ENCODE assay signal across 15 cellular contexts in genomic region chr15:57156210-57156887, GRCh38.
DNase-seq lines count a peak whose midpoint lies in the region; ATAC-seq, FAIRE-seq and TF ChIP-seq lines count a peak whose summit lies in the region.
"Had no signal": no experiment of that assay in that cellular context is flagged by ENCODE, and none has a peak within 500 bp of the region (broad histone marks: within the 10 kb centered on the region; RNA-seq: fewer than 3 reads in every experiment).

No MANE protein-coding gene starts in this region.

- H3K4me1 Mint-ChIP-seq in activated T-cell treated with anti-CD3 and anti-CD28 coated beads, Interleukin-2, amount 50 U/mL, for 72 hours (ENCODE audit: low read depth) = peaks cover 14% of the 10 kb centered on the region

- peaks cover 0 to 7% of the 10 kb centered on the region in 2 donors for H3K36me3 ChIP-seq in gastroesophageal sphincter
- H3K36me3 ChIP-seq in psoas muscle (ENCODE audit: insufficient read depth in 1 of 2, low read depth in 1 of 2) = no peaks in the 10 kb centered on the region
- H3K36me3 ChIP-seq: adrenal gland had no signal

- 32 to 44% methylated on average over 3 of the region's 3 CpGs for WGBS in gastroesophageal sphincter (ENCODE audit: low coverage in 1 of 2), 2 donors
- 21 to 22% (median 22%) methylated on average over 3 of the region's 3 CpGs for WGBS in psoas muscle, 3 donors

- peak overlapping the region in 3 of 4 donors; percentile 22 to 39 (median 39) for H3K27ac ChIP-seq in gastroesophageal sphincter
- peak overlapping the region; percentile 59 for H3K27ac ChIP-seq in psoas muscle
- H3K27ac ChIP-seq: adrenal gland, SK-N-MC, suprapubic skin had no signal

- no peak overlapping the region for H3K27ac Mint-ChIP-seq in activated T-cell treated with anti-CD3 and anti-CD28 coated beads, Interleukin-2, amount 50 U/mL, for 72 hours
- H3K27ac Mint-ChIP-seq: activated CD4-positive, alpha-beta memory T cell treated with anti-CD3 and anti-CD28 coated beads for 36 hours; activated T-helper 1 cell treated with anti-CD3 and anti-CD28 coated beads, Interleukin-12 subunit alpha, Interleukin-12 subunit beta, Interleukin-2, Interleukin-4 antibody, amounts not matched to agents 30 ng/mL and 10 ng/mL and 1 ng/mL, durations not matched to agents 14 hours and 24 hours and 36 hours had no signal

- no peak for TF ChIP-seq EP300 in gastroesophageal sphincter (IDR thresholded peaks at IDR 0.05)

- no peaks in the 10 kb centered on the region for H3K27me3 Mint-ChIP-seq in activated T-cell treated with anti-CD3 and anti-CD28 coated beads, Interleukin-2, amount 50 U/mL, for 72 hours (ENCODE audit: low read depth)
- H3K27me3 Mint-ChIP-seq: activated CD4-positive, alpha-beta memory T cell treated with anti-CD3 and anti-CD28 coated beads for 36 hours had no signal

- H3K9me3 Mint-ChIP-seq in activated T-cell treated with anti-CD3 and anti-CD28 coated beads, Interleukin-2, amount 50 U/mL, for 72 hours = peaks cover 8 to 10% of the 10 kb centered on the region in 2 donors

- TF ChIP-seq CTCF in gastroesophageal sphincter (IDR thresholded peaks at IDR 0.05) (no peak), psoas muscle (IDR thresholded peaks at IDR 0.05) (no peak), D721Med (IDR thresholded peaks at IDR 0.05; ENCODE audit: insufficient read depth, missing control alignments) (no peak)

- peaks cover 12 to 17% of the 10 kb centered on the region in 2 donors for H3K36me3 Mint-ChIP-seq in activated T-cell treated with anti-CD3 and anti-CD28 coated beads, Interleukin-2, amount 50 U/mL, for 72 hours (ENCODE audit: insufficient read depth in 2 of 2)

- ATAC-seq in gastroesophageal sphincter = peak; percentile 22
- peak in 3 of 4 donors; percentile 44 to 69 (median 56) for ATAC-seq in psoas muscle
- ATAC-seq in activated T-cell treated with anti-CD3 and anti-CD28 coated beads, Interleukin-2, amount 50 U/mL, for 72 hours (replicated peaks in 1 of 2) = no peak
- no peak for ATAC-seq in GM21737 (IDR thresholded peaks at IDR 0.05; ENCODE audit: unreplicated experiment)

- no peak overlapping the region for H3K4me3 Mint-ChIP-seq in activated T-cell treated with anti-CD3 and anti-CD28 coated beads, Interleukin-2, amount 50 U/mL, for 72 hours
- H3K4me3 Mint-ChIP-seq: activated CD4-positive, alpha-beta memory T cell treated with anti-CD3 and anti-CD28 coated beads for 36 hours; activated T-helper 1 cell treated with anti-CD3 and anti-CD28 coated beads, Interleukin-12 subunit alpha, Interleukin-12 subunit beta, Interleukin-2, Interleukin-4 antibody, amounts not matched to agents 30 ng/mL and 10 ng/mL and 1 ng/mL, durations not matched to agents 14 hours and 24 hours and 36 hours had no signal

- no peak for FAIRE-seq in D721Med (lab: Jason Lieb, UNC)

- H3K4me3 ChIP-seq in gastroesophageal sphincter (no peak overlapping the region), psoas muscle (no peak overlapping the region)
- H3K4me3 ChIP-seq: adrenal gland, lung, SK-N-MC, suprapubic skin had no signal

- H3K4me1 ChIP-seq in gastroesophageal sphincter = peaks cover 13 to 61% (median 26%) of the 10 kb centered on the region in 3 donors
- H3K4me1 ChIP-seq in psoas muscle = peaks cover 48% of the 10 kb centered on the region

- intact Hi-C loops in psoas muscle (cut with DNase I) = no loop called here

- H3K9me3 ChIP-seq in gastroesophageal sphincter = no peaks in the 10 kb centered on the region
- H3K9me3 ChIP-seq in psoas muscle = peaks cover 13% of the 10 kb centered on the region

- no peaks in the 10 kb centered on the region for H3K27me3 ChIP-seq in gastroesophageal sphincter
- no peaks in the 10 kb centered on the region for H3K27me3 ChIP-seq in psoas muscle (ENCODE audit: insufficient read depth in 3 of 3, low read length in 2 of 3)
- H3K27me3 ChIP-seq: adrenal gland, suprapubic skin had no signal

- DNase-seq in GM03348 (ENCODE audit: low spot score) (peak; percentile 9), SHP77 (lab: John Stamatoyannopoulos, UW) (peak; percentile 25 to 46), psoas muscle (no peak), D721Med (ENCODE audit: insufficient read length, low spot score) (no peak), NCI-H82 treated with DMSO at 0.1 percent for 48 hours (lab: John Stamatoyannopoulos, UW; ENCODE audit: unreplicated experiment) (no peak)
- no peak for DNase-seq in activated T-cell treated with anti-CD3 and anti-CD28 coated beads, Interleukin-2, amount 50 U/mL, for 72 hours
- DNase-seq: activated CD4-positive, alpha-beta memory T cell treated with anti-CD3 and anti-CD28 coated beads for 36 hours; DND-41 had no signal

- no peak for TF ChIP-seq POLR2A in gastroesophageal sphincter (IDR thresholded peaks at IDR 0.05)

Comparison
In these comparisons a context has a peak if more than half of its experiments do, and no peak if none do; other contexts are left out.
1. DNase-seq: peak in GM03348 (single experiment) and SHP77 (2 of 2); none in psoas muscle (0 of 2), D721Med (single experiment), activated T-cell treated with anti-CD3 and anti-CD28 coated beads, Interleukin-2, amount 50 U/mL, for 72 hours (0 of 2) and NCI-H82 treated with DMSO at 0.1 percent for 48 hours (single experiment).
2. ATAC-seq: peak in gastroesophageal sphincter (single experiment) and psoas muscle (3 of 4); none in activated T-cell treated with anti-CD3 and anti-CD28 coated beads, Interleukin-2, amount 50 U/mL, for 72 hours (0 of 2) and GM21737 (single experiment).